13 cellular contexts compared by ENCODE assay signal in genomic region chr11:115501504-115501894, GRCh38. TPM values are rescaled to one million over a fixed set of nuclear protein-coding genes. Genes with fewer than 3 reads are reported as not detected.
DNase-seq lines count a peak whose midpoint lies in the region; ATAC-seq lines count a peak whose summit lies in the region.
"Had no signal": no experiment of that assay in that cellular context is flagged by ENCODE, and none has a peak within 500 bp of the region (broad histone marks: within the 10 kb centered on the region; RNA-seq: fewer than 3 reads in every experiment).

No MANE protein-coding gene starts in this region.

- H3K4me3 ChIP-seq in HUES48 (ENCODE audit: low read depth, low read length) (peak overlapping the region; percentile 85; the same call in 1 of the 2 replicates), mesendoderm (ENCODE audit: low read length) (no peak overlapping the region)

- no peak overlapping the region for H2AK5ac ChIP-seq in mesendoderm (ENCODE audit: low read length)

- H2BK5ac ChIP-seq in mesendoderm (ENCODE audit: low read length) = no peak overlapping the region

- no peak overlapping the region for H3K56ac ChIP-seq in mesendoderm (ENCODE audit: low read length)

- no CpG with 5 or more reads among the region's 8 CpGs for WGBS in mesendoderm (ENCODE audit: extremely low coverage, insufficient coverage, low lambda C conversion rate)

- H3K27me3 ChIP-seq in HUES48 (ENCODE audit: control insufficient read depth, insufficient read depth, low read length) (peaks cover 64% of the 10 kb centered on the region), mesendoderm (ENCODE audit: insufficient read depth, low read length, poor library complexity) (peaks cover 21% of the 10 kb centered on the region)

- no peak overlapping the region for H3K4ac ChIP-seq in mesendoderm (ENCODE audit: low read depth, low read length)

- no peak overlapping the region for H3K18ac ChIP-seq in mesendoderm (ENCODE audit: low read length)

- no peak overlapping the region for H2BK15ac ChIP-seq in mesendoderm (replicated peaks; ENCODE audit: low read depth)

- H3K36me3 ChIP-seq in HUES48 (ENCODE audit: control insufficient read depth, insufficient read depth, low read length) = no peaks in the 10 kb centered on the region
- H3K36me3 ChIP-seq in mesendoderm (ENCODE audit: control insufficient read depth, insufficient read depth, low read length) = no peaks in the 10 kb centered on the region

- no peak overlapping the region for H3K23ac ChIP-seq in mesendoderm (ENCODE audit: low read length)

- H3K4me1 ChIP-seq in HUES48 (ENCODE audit: control insufficient read depth, insufficient read depth, low read length) = peaks cover 41% of the 10 kb centered on the region
- H3K4me1 ChIP-seq in mesendoderm (ENCODE audit: control insufficient read depth, low read depth, low read length) = peaks cover 3% of the 10 kb centered on the region

- no peak for ATAC-seq in GM21526 (IDR thresholded peaks at IDR 0.05; ENCODE audit: low FRiP score, unreplicated experiment)
- no peak for ATAC-seq in GM21528 (IDR thresholded peaks at IDR 0.05; ENCODE audit: low FRiP score, unreplicated experiment)
- ATAC-seq: stimulated activated naive CD8-positive, alpha-beta T cell treated with anti-CD3 and anti-CD28 coated beads, Interleukin-15, Interleukin-2, amounts not matched to agents 100 U/mL and 50 U/mL, for 24 hours had no signal

- DNase-seq in COLO668 (lab: John Stamatoyannopoulos, UW; ENCODE audit: unreplicated experiment) (peak; percentile 32), cerebellar cortex (ENCODE audit: low spot score) (peak; percentile 39), mesendoderm (peak; percentile 16), SIG-M5 treated with dmso at 0.1 percent for 504 hours (lab: John Stamatoyannopoulos, UW; ENCODE audit: unreplicated experiment) (no peak), H4 (ENCODE audit: low spot score) (no peak)
- DNase-seq: activated CD8-positive, alpha-beta memory T cell treated with anti-CD3 and anti-CD28 coated beads for 24 hours; glutamatergic neuron; stimulated activated CD4-positive, alpha-beta T cell treated with anti-CD3 and anti-CD28 coated beads, Interleukin-12 subunit alpha, Interleukin-12 subunit beta, amount 100 ng/mL, for 4 hours; stimulated activated naive CD8-positive, alpha-beta T cell treated with anti-CD3 and anti-CD28 coated beads, Interleukin-15, Interleukin-2, amounts not matched to agents 100 U/mL and 50 U/mL, for 24 hours had no signal

- H3K79me2 ChIP-seq in mesendoderm (ENCODE audit: control insufficient read depth, insufficient read depth, low read length) = no peaks in the 10 kb centered on the region

- no peak overlapping the region for H3K9ac ChIP-seq in HUES48 (ENCODE audit: low read depth, low read length)
- H3K9ac ChIP-seq in mesendoderm (ENCODE audit: low read length) = no peak overlapping the region

- H3K9me3 ChIP-seq in HUES48 (ENCODE audit: control insufficient read depth, insufficient read depth, low read length) = no peaks in the 10 kb centered on the region

- no peak overlapping the region for H4K5ac ChIP-seq in mesendoderm (ENCODE audit: low read length)

- H3K27ac ChIP-seq in HUES48 (ENCODE audit: low read depth, low read length) (no peak overlapping the region), mesendoderm (ENCODE audit: low read depth, low read length) (no peak overlapping the region)
- H3K27ac ChIP-seq: epithelial cell of prostate had no signal

- no peak overlapping the region for H2BK120ac ChIP-seq in mesendoderm (ENCODE audit: low read depth, low read length)

- H4K8ac ChIP-seq in mesendoderm (ENCODE audit: low read depth, low read length) = no peak overlapping the region

- no peak overlapping the region for H3K4me2 ChIP-seq in mesendoderm (ENCODE audit: low read length)

- no peaks in the 10 kb centered on the region for H3K79me1 ChIP-seq in mesendoderm (ENCODE audit: low read length)

RNA-seq across cellular contexts. Expression of gene CADM1, which starts 2.7 kb away (rescaled TPM):
- 11.2 TPM for polyA plus RNA-seq in mesendoderm (2013, experiment 1 of 2)
- 12.3 TPM for polyA plus RNA-seq in mesendoderm (2013, experiment 2 of 2)
- 35.4 and 46.9 TPM in 2 replicates for total RNA-seq in H4 (2014; rRNA removed; shearing (Covaris generic))

Comparison
In these comparisons a context has a peak if more than half of its experiments do, and no peak if none do; other contexts are left out.
1. DNase-seq: peak in COLO668 (single experiment), cerebellar cortex (single experiment) and mesendoderm (single experiment); none in SIG-M5 treated with dmso at 0.1 percent for 504 hours (single experiment) and H4 (single experiment).